Comparison of ENCODE assay signal across 26 cellular contexts in genomic region chr7:158070222-158070920, GRCh38.
"Had no signal": no experiment of that assay in that cellular context is flagged by ENCODE, and none has a peak within 500 bp of the region (broad histone marks: within the 10 kb centered on the region; RNA-seq: fewer than 3 reads in every experiment).

No MANE protein-coding gene starts in this region.

- H3K4me3 Mint-ChIP-seq: activated CD4-positive, alpha-beta T cell treated with anti-CD3 and anti-CD28 coated beads for 36 hours; activated CD8-positive, alpha-beta T cell treated with anti-CD3 and anti-CD28 coated beads for 36 hours; activated naive CD4-positive, alpha-beta T cell treated with anti-CD3 and anti-CD28 coated beads, Interleukin-2, amount 10 ng/mL, durations not matched to agents 7 days and 5 days; activated naive CD8-positive, alpha-beta T cell treated with anti-CD3 and anti-CD28 coated beads for 36 hours; activated T-cell treated with anti-CD3 and anti-CD28 coated beads, Interleukin-2, amount 50 U/mL, for 72 hours had no signal

- H3K4me1 Mint-ChIP-seq: activated CD4-positive, alpha-beta T cell treated with anti-CD3 and anti-CD28 coated beads for 36 hours; activated naive CD4-positive, alpha-beta T cell treated with anti-CD3 and anti-CD28 coated beads, Interleukin-2, amount 10 ng/mL, durations not matched to agents 7 days and 5 days; activated naive CD8-positive, alpha-beta T cell treated with anti-CD3 and anti-CD28 coated beads for 36 hours had no signal

- H3K9me3 ChIP-seq: SJCRH30, SK-N-SH had no signal

- H3K36me3 ChIP-seq: SJCRH30 had no signal

- H3K36me3 Mint-ChIP-seq: activated naive CD4-positive, alpha-beta T cell treated with anti-CD3 and anti-CD28 coated beads, Interleukin-2, amount 10 ng/mL, durations not matched to agents 7 days and 5 days; activated naive CD8-positive, alpha-beta T cell treated with anti-CD3 and anti-CD28 coated beads for 36 hours had no signal

- H3K27ac Mint-ChIP-seq: activated CD4-positive, alpha-beta T cell treated with anti-CD3 and anti-CD28 coated beads for 36 hours; activated CD8-positive, alpha-beta T cell treated with anti-CD3 and anti-CD28 coated beads for 36 hours; activated naive CD4-positive, alpha-beta T cell treated with anti-CD3 and anti-CD28 coated beads, Interleukin-2, amount 10 ng/mL, durations not matched to agents 7 days and 5 days; activated naive CD8-positive, alpha-beta T cell treated with anti-CD3 and anti-CD28 coated beads for 36 hours; activated T-cell treated with anti-CD3 and anti-CD28 coated beads, Interleukin-2, amount 50 U/mL, for 72 hours; activated T-helper 2 cell treated with anti-CD3 and anti-CD28 coated beads, Interferon-gamma antibody, Interleukin-2, Interleukin-4, amounts not matched to agents 10 μg/mL and 5 μg/mL and 100 μg/mL, durations not matched to agents 14 hours and 24 hours and 36 hours had no signal

- DNase-seq: activated CD4-positive, alpha-beta T cell treated with anti-CD3 and anti-CD28 coated beads for 36 hours; activated CD4-positive, alpha-beta T cell treated with anti-CD3 and anti-CD28 coated beads, Interleukin-2, amount 50 U/mL, for 1 hour; activated CD4-positive, CD25-positive, alpha-beta regulatory T cell; activated CD8-positive, alpha-beta memory T cell treated with anti-CD3 and anti-CD28 coated beads, Interleukin-2, amount 50 U/mL, for 4 hours; activated CD8-positive, alpha-beta T cell treated with anti-CD3 and anti-CD28 coated beads for 36 hours; activated gamma-delta T cell treated with Interleukin-2 at 50 U/mL for 16 hours; activated naive CD4-positive, alpha-beta T cell treated with anti-CD3 and anti-CD28 coated beads, Interleukin-2, amount 10 ng/mL, durations not matched to agents 7 days and 5 days; activated naive CD8-positive, alpha-beta T cell treated with anti-CD3 and anti-CD28 coated beads for 36 hours; activated T-cell treated with anti-CD3 and anti-CD28 coated beads, Interleukin-2, amount 50 U/mL, for 72 hours; MM.1S; NCI-H1105; NCI-H1436 treated with DMSO at 0.1 percent for 48 hours; NCI-H187; NCI-H2081; NCI-H510A treated with DMSO at 0.1 percent for 48 hours; NCI-H69; NK-92 treated with Interleukin-12 subunit alpha and Interleukin-12 subunit beta, amount 100 ng/mL, for 24 hours; OCI-M1; Right ventricle myocardium superior; RPMI8226; SJCRH30; SK-N-SH; T-helper 1 cell had no signal

- H3K27me3 Mint-ChIP-seq: activated CD8-positive, alpha-beta T cell treated with anti-CD3 and anti-CD28 coated beads for 36 hours; activated naive CD4-positive, alpha-beta T cell treated with anti-CD3 and anti-CD28 coated beads, Interleukin-2, amount 10 ng/mL, durations not matched to agents 7 days and 5 days; activated naive CD8-positive, alpha-beta T cell treated with anti-CD3 and anti-CD28 coated beads for 36 hours had no signal

- H3K27ac ChIP-seq: SJCRH30, VCaP had no signal

- H3K4me2 ChIP-seq: SK-N-SH had no signal

- H3K4me3 ChIP-seq: SJCRH30 had no signal

- H3K9ac ChIP-seq: SK-N-SH had no signal

- H3K4me1 ChIP-seq: SJCRH30 had no signal

- ATAC-seq: activated CD4-positive, alpha-beta T cell treated with anti-CD3 and anti-CD28 coated beads for 36 hours; activated CD8-positive, alpha-beta T cell treated with anti-CD3 and anti-CD28 coated beads for 36 hours; activated T-cell treated with anti-CD3 and anti-CD28 coated beads, Interleukin-2, amount 50 U/mL, for 72 hours; Panc1 had no signal
